Comparison of ENCODE assay signal across 8 cellular contexts in the genomic region with DNA sequence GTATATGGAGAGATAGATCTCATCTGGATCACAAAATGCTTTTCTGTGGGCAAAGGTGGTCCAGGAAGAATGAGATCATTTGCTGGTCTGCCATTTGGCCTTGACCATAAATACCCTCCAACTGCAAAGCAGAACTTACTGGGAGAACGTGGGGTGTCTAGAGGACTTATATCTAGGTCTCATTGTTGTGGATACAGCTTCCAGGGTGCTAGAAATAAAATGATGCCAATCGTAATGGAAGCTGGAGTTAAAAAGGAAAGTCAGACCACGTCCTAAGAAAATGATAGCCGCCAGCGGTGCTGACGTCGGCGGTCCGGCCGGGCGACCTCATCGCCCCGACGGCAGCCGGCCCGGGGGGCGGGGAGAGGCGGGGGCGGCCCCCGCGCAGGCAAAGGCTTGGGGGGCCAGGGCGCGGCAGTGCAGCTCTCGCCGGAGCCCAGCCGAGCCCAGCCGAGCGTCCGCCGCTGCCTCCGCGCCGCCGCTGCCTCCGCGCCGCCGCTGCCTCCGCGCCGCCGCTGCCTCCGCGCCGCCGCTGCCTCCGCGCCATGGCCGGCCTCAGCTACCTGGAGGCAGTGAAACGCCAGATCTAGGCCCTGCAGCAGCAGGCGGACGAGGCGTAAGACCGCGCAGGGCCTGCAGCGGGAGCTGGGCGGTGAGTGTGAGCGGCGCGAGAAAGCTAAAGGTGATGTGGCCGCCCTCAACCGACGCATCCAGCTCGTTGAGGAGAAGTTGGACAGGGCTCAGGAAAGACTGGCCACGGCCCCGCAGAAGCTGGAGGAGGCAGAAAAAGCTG.
DNase-seq lines count a peak whose midpoint lies in the region; ATAC-seq, FAIRE-seq and TF ChIP-seq lines count a peak whose summit lies in the region.

No MANE protein-coding gene starts in this region.

- no peaks in the 10 kb centered on the region for H3K79me2 ChIP-seq in HepG2 (ENCODE audit: insufficient read depth, low read length)

- no peaks in the 10 kb centered on the region for H4K20me1 ChIP-seq in HepG2 (ENCODE audit: insufficient read depth, low read length)

- in situ Hi-C loops in HepG2 (cut with HindIII; ENCODE audit: extremely low pct_ligation_motif_present, low pct_unique_long_range_greater_than_20kb), result no loop called here

- no peak for TF ChIP-seq CTCF in GM06990 (IDR thresholded peaks at IDR 0.05; ENCODE audit: insufficient read depth, low read length, poor library complexity, severe bottlenecking)
- no peak for TF ChIP-seq CTCF in WI38 (IDR thresholded peaks at IDR 0.05; ENCODE audit: low read depth, low read length)
- TF ChIP-seq CTCF in colonic mucosa (IDR thresholded peaks at IDR 0.05), result no peak
- TF ChIP-seq CTCF in HepG2 (CRISPR knock-in tag; IDR thresholded peaks at IDR 0.05), result no peak

- H3K4me1 ChIP-seq in colonic mucosa (no peaks in the 10 kb centered on the region), HepG2 (ENCODE audit: insufficient read depth, low read length) (peaks cover 14% of the 10 kb centered on the region; the same call in 1 of the 2 replicates)

- intact Hi-C loops in colonic mucosa (cut with DNase I), result no loop called here
- intact Hi-C loops in HepG2 (cut with micrococcal nuclease; ENCODE audit: unreplicated experiment), result no loop called here

- no peak for FAIRE-seq in HepG2 (lab: Jason Lieb, UNC)

- no peaks in the 10 kb centered on the region for H3K9me3 ChIP-seq in KOPT-K1 (ENCODE audit: insufficient read depth, low read length, poor library complexity, severe bottlenecking)
- H3K9me3 ChIP-seq in colonic mucosa, result no peaks in the 10 kb centered on the region
- H3K9me3 ChIP-seq in HepG2 (ENCODE audit: low read length), result no peaks in the 10 kb centered on the region

- H3K27me3 ChIP-seq in GM06990 (replicated peaks; ENCODE audit: control insufficient read depth, insufficient read depth, low read length) (no peaks in the 10 kb centered on the region), colonic mucosa (no peaks in the 10 kb centered on the region), HepG2 (ENCODE audit: control insufficient read depth in 1 of 2, insufficient read depth in 2 of 2, low read length in 2 of 2) (no peaks in the 10 kb centered on the region)

- WGBS in HepG2 (ENCODE audit: low lambda C conversion rate), result 2% methylated on average over 22 of the region's 66 CpGs

- peak overlapping the region; percentile 94 for H3K4me2 ChIP-seq in HepG2 (ENCODE audit: low read depth, low read length)

- H3K27ac ChIP-seq in KOPT-K1 (ENCODE audit: low read depth, low read length, poor library complexity, severe bottlenecking) (peak overlapping the region; percentile 86), colonic mucosa (peak overlapping the region; percentile 75), HepG2 (ENCODE audit: extremely low read length, insufficient read depth, low read length) (no peak overlapping the region)

- TF ChIP-seq EP300 in HepG2 (IDR thresholded peaks at IDR 0.05; ENCODE audit: low read depth in 2 of 2, low read length in 2 of 2), result no peak
- no peak for TF ChIP-seq EP300 in HepG2 (CRISPR knock-in tag; IDR thresholded peaks at IDR 0.05; ENCODE audit: borderline replicate concordance)

- peak; percentile 10; the same call in 1 of the 2 replicates for TF ChIP-seq RAD21 in HepG2 (CRISPR knock-in tag; IDR thresholded peaks at IDR 0.05)

- DNase-seq in GM06990 (ENCODE audit: extremely low read depth, insufficient read length) (peak; percentile 51), colonic mucosa (peak; percentile 50), HepG2 (ENCODE audit: low spot score) (peak; percentile 27), NAMALWA (ENCODE audit: low spot score) (no peak)
- DNase-seq in stimulated activated CD4-positive, alpha-beta T cell treated with anti-CD3 and anti-CD28 coated beads, Interleukin-4, amount 100 ng/mL, for 24 hours, result peak; percentile 50

- peak overlapping the region; percentile 51 to 80 for H3K9ac ChIP-seq in colonic mucosa (ENCODE audit: low read depth in 2 of 2, low read length in 2 of 2)
- H3K9ac ChIP-seq in HepG2 (ENCODE audit: insufficient read depth, low read depth, low read length), result peak overlapping the region; percentile 64

- POLR2A ChIA-PET in HepG2 (lab: Yijun Ruan, JAX), result interaction anchor here (0.7 to 1.6 kb wide), 4 partner anchors 9 to 149 kb away, joined by 3 to 7 read pairs (median 4); partner anchors contain the start of gene SLC4A7

- peak; percentile 83 for ATAC-seq in GM21737 (IDR thresholded peaks at IDR 0.05; ENCODE audit: unreplicated experiment)
- peak; percentile 98 for ATAC-seq in HepG2

- no peaks in the 10 kb centered on the region for H3K36me3 ChIP-seq in GM06990 (ENCODE audit: control insufficient read depth, insufficient read depth, low read length)
- H3K36me3 ChIP-seq in KOPT-K1 (ENCODE audit: insufficient read depth, low read length), result no peaks in the 10 kb centered on the region
- no peaks in the 10 kb centered on the region for H3K36me3 ChIP-seq in colonic mucosa
- no peaks in the 10 kb centered on the region for H3K36me3 ChIP-seq in HepG2 (replicated peaks in 1 of 2; ENCODE audit: control insufficient read depth in 1 of 2, insufficient read depth in 2 of 2, low read length in 2 of 2)

- BruUV-seq in HepG2 (replicated peaks; lab: Mats Ljungman, UMichigan), result no TSS peak

- peak overlapping the region; percentile 16 for H3K4me3 ChIP-seq in GM06990 (replicated peaks; ENCODE audit: low read depth, low read length)
- peak overlapping the region; percentile 59 for H3K4me3 ChIP-seq in WI38 (ENCODE audit: low read depth, low read length)
- H3K4me3 ChIP-seq in colonic mucosa, result peak overlapping the region; percentile 60
- H3K4me3 ChIP-seq in HepG2 (replicated peaks in 1 of 3; ENCODE audit: insufficient read depth in 1 of 3, low read depth in 2 of 3, low read length in 3 of 3), result peak overlapping the region; percentile 48 to 73 (median 66)

- CTCF ChIA-PET in HepG2 (lab: Yijun Ruan, JAX; ENCODE audit: low intra/inter-chr PET ratio, low total read pairs), result no interaction called here

- peak overlapping the region; percentile 46 for H2AFZ ChIP-seq in HepG2 (ENCODE audit: low read length)

- no peak for TF ChIP-seq POLR2A in HepG2 (IDR thresholded peaks at IDR 0.05; ENCODE audit: insufficient read depth in 1 of 2, low read depth in 2 of 2, low read length in 2 of 2)

TF ChIP-seq in HepG2, 621 proteins besides CTCF, POLR2A, EP300 and RAD21 (continues in another document):
- peak; percentile 68; the same call in 1 of the 2 replicates for TF ChIP-seq ZNF768 (CRISPR knock-in tag; IDR thresholded peaks at IDR 0.05)
- TF ChIP-seq, protein P1, sequence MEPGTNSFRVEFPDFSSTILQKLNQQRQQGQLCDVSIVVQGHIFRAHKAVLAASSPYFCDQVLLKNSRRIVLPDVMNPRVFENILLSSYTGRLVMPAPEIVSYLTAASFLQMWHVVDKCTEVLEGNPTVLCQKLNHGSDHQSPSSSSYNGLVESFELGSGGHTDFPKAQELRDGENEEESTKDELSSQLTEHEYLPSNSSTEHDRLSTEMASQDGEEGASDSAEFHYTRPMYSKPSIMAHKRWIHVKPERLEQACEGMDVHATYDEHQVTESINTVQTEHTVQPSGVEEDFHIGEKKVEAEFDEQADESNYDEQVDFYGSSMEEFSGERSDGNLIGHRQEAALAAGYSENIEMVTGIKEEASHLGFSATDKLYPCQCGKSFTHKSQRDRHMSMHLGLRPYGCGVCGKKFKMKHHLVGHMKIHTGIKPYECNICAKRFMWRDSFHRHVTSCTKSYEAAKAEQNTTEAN (CRISPR knock-in tag; conservative IDR thresholded peaks at IDR 0.05), result no peak
- TF ChIP-seq, protein P2, sequence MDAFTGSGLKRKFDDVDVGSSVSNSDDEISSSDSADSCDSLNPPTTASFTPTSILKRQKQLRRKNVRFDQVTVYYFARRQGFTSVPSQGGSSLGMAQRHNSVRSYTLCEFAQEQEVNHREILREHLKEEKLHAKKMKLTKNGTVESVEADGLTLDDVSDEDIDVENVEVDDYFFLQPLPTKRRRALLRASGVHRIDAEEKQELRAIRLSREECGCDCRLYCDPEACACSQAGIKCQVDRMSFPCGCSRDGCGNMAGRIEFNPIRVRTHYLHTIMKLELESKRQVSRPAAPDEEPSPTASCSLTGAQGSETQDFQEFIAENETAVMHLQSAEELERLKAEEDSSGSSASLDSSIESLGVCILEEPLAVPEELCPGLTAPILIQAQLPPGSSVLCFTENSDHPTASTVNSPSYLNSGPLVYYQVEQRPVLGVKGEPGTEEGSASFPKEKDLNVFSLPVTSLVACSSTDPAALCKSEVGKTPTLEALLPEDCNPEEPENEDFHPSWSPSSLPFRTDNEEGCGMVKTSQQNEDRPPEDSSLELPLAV (CRISPR knock-in tag; conservative IDR thresholded peaks at IDR 0.05; ENCODE audit: low read depth), result no peak
- no peak for TF ChIP-seq MLX (CRISPR knock-in tag; IDR thresholded peaks at IDR 0.05)
- TF ChIP-seq ZNF639 (CRISPR knock-in tag; conservative IDR thresholded peaks at IDR 0.05), result no peak
- TF ChIP-seq DR1 (CRISPR knock-in tag; IDR thresholded peaks at IDR 0.05), result no peak
- no peak for TF ChIP-seq BORCS8-MEF2B (CRISPR knock-in tag; IDR thresholded peaks at IDR 0.05)
- TF ChIP-seq KAT8 (CRISPR knock-in tag; IDR thresholded peaks at IDR 0.05), result peak; percentile 52; the same call in 1 of the 2 replicates
- no peak for TF ChIP-seq FOXC1 (CRISPR knock-in tag; IDR thresholded peaks at IDR 0.05; ENCODE audit: borderline replicate concordance)

Comparison
In these comparisons a context has a peak if more than half of its experiments do, and no peak if none do; other contexts are left out.
1. H3K4me3 ChIP-seq: peak in every context shown above with its lines; median percentile 66 in HepG2; 60 in colonic mucosa; 59 in WI38; 16 in GM06990.